28 cellular contexts compared by ENCODE assay signal in genomic region chr6:4464638-4465037, GRCh38.
"Had no signal": no experiment of that assay in that cellular context is flagged by ENCODE, and none has a peak within 500 bp of the region (broad histone marks: within the 10 kb centered on the region; RNA-seq: fewer than 3 reads in every experiment).

No MANE protein-coding gene starts in this region.

- H3K4me3 Mint-ChIP-seq: endodermal cell, mesothelial cell of epicardium had no signal

- FAIRE-seq: colon, endometrium, islet of Langerhans, keratinocyte had no signal

- H3K9me3 Mint-ChIP-seq: endodermal cell had no signal

- ATAC-seq: esophagus mucosa, gastrocnemius medialis, left cardiac atrium, left lung, lower lobe of right lung, mucosa of descending colon had no signal

- H3K4me3 ChIP-seq: coronary artery, dorsolateral prefrontal cortex, esophagus squamous epithelium, gastrocnemius medialis, heart right ventricle, left lung, lower lobe of right lung, mucosa of descending colon had no signal

- H3K4me1 Mint-ChIP-seq: endodermal cell had no signal

- DNase-seq: dermis blood vessel endothelial cell; dorsolateral prefrontal cortex; effector CD4-positive, alpha-beta T cell; effector memory CD4-positive, alpha-beta T cell; endodermal cell; erythroblast; esophagus squamous epithelium; foreskin fibroblast; foreskin melanocyte; gastrocnemius medialis; glutamatergic neuron; head of caudate nucleus; heart right ventricle; hippocampal formation; left cardiac atrium; left lung; left ventricle myocardium superior; lower lobe of right lung; mesenchymal stem cell; mucosa of descending colon had no signal

- H3K4me1 ChIP-seq: left lung, lower lobe of right lung had no signal

- H3K27ac ChIP-seq: coronary artery, dorsolateral prefrontal cortex, epithelial cell of prostate, esophagus squamous epithelium, gastrocnemius medialis, heart right ventricle, left lung, lower lobe of right lung had no signal

- H3K27ac Mint-ChIP-seq: endodermal cell, mesothelial cell of epicardium had no signal

- H3K9me3 ChIP-seq: esophagus squamous epithelium, gastrocnemius medialis, heart right ventricle, left lung, lower lobe of right lung, mucosa of descending colon had no signal

- H3K36me3 ChIP-seq: esophagus squamous epithelium, gastrocnemius medialis, heart right ventricle, left lung, lower lobe of right lung had no signal

- H3K27me3 ChIP-seq: dorsolateral prefrontal cortex, gastrocnemius medialis, heart right ventricle, left lung had no signal

- H3K36me3 Mint-ChIP-seq: mesothelial cell of epicardium had no signal
